ENCODE assay signal across 1 cellular context in the genomic region with DNA sequence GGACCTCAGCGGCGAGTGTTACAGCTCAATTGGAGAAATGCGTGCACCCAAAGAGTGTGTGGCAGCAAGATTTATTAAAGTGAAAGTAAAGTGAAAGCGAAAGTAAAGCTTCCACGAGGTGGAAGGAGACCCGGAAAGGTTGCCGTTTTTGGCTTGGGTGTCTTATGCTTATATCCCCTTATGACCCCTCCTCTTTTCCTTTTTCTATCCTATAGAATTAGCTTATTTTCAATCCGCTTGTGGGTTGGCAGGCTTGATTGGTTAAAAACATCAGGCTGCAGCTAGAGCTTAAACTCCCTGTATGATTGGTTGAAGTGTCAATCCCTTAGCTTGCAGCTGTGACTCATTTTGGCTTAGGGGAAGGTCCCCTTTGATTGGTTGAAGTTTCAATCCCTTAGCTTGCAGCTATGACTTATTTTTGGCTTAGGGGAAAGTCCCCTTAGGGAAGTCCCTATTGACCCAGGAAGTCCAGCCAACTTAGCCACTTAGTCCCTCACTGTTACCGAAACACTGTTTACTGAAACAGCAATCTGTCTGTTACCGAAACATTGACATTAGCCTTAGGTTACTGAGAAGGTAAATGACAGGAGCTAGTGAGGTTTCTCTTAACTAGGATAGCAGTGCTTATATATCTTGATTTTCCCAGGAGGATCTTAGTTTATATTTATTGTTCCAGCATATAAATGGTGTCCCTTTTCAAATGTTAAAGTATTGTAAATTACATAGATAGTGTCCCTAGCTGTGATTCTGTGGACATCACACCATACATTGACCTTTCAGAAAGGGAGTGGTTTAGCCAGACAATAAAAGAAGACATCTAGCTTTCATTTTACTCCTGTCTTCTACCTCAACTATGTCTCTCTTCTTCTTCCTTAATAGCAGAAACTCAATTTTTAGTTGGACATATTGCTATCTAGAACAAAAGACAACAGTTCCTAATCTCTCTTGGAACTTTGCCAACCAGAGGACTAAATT.
A peak's percentile ranks its signal among the peaks of the same experiment; 100 is the strongest.
TF ChIP-seq lines count a peak whose summit lies in the region.

No MANE protein-coding gene starts in this region.

TF ChIP-seq in GM12878, 131 proteins besides CTCF, POLR2A, EP300 and RAD21 (continued from another document):
- TF ChIP-seq, protein P1, sequence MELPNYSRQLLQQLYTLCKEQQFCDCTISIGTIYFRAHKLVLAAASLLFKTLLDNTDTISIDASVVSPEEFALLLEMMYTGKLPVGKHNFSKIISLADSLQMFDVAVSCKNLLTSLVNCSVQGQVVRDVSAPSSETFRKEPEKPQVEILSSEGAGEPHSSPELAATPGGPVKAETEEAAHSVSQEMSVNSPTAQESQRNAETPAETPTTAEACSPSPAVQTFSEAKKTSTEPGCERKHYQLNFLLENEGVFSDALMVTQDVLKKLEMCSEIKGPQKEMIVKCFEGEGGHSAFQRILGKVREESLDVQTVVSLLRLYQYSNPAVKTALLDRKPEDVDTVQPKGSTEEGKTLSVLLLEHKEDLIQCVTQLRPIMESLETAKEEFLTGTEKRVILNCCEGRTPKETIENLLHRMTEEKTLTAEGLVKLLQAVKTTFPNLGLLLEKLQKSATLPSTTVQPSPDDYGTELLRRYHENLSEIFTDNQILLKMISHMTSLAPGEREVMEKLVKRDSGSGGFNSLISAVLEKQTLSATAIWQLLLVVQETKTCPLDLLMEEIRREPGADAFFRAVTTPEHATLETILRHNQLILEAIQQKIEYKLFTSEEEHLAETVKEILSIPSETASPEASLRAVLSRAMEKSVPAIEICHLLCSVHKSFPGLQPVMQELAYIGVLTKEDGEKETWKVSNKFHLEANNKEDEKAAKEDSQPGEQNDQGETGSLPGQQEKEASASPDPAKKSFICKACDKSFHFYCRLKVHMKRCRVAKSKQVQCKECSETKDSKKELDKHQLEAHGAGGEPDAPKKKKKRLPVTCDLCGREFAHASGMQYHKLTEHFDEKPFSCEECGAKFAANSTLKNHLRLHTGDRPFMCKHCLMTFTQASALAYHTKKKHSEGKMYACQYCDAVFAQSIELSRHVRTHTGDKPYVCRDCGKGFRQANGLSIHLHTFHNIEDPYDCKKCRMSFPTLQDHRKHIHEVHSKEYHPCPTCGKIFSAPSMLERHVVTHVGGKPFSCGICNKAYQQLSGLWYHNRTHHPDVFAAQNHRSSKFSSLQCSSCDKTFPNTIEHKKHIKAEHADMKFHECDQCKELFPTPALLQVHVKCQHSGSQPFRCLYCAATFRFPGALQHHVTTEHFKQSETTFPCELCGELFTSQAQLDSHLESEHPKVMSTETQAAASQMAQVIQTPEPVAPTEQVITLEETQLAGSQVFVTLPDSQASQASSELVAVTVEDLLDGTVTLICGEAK (IDR thresholded peaks at IDR 0.05; ENCODE audit: borderline replicate concordance): no peak
- TF ChIP-seq JUND (IDR thresholded peaks at IDR 0.05; ENCODE audit: low read depth, low read length) (no peak), ZNF217 (IDR thresholded peaks at IDR 0.05) (no peak), SMARCA5 (IDR thresholded peaks at IDR 0.05) (no peak), RB1 (IDR thresholded peaks at IDR 0.05; ENCODE audit: borderline replicate concordance) (no peak), RUNX3 (IDR thresholded peaks at IDR 0.05; ENCODE audit: low read length) (peak; percentile 16; the same call in 1 of the 2 replicates), KLF5 (IDR thresholded peaks at IDR 0.05; ENCODE audit: partially characterized antibody) (no peak), ELK1 (IDR thresholded peaks at IDR 0.05; ENCODE audit: low read depth, low read length) (no peak), CREM (IDR thresholded peaks at IDR 0.05; ENCODE audit: low read depth) (no peak), GABPA (IDR thresholded peaks at IDR 0.05; ENCODE audit: low read depth) (no peak), POU2F2 (IDR thresholded peaks at IDR 0.05; ENCODE audit: borderline replicate concordance, low read depth, low read length) (no peak), MEF2B (IDR thresholded peaks at IDR 0.05; ENCODE audit: partially characterized antibody, poor library complexity, severe bottlenecking) (peak; percentile 88), IRF3 (IDR thresholded peaks at IDR 0.05) (no peak), TBL1XR1 (IDR thresholded peaks at IDR 0.05; ENCODE audit: low read depth, low read length) (no peak), JUNB (IDR thresholded peaks at IDR 0.05) (peak; percentile 51), TARDBP (IDR thresholded peaks at IDR 0.05; ENCODE audit: borderline replicate concordance) (no peak), PAX5 (IDR thresholded peaks at IDR 0.05; ENCODE audit: borderline replicate concordance, low read depth, low read length) (no peak)
- TF ChIP-seq, protein P2, sequence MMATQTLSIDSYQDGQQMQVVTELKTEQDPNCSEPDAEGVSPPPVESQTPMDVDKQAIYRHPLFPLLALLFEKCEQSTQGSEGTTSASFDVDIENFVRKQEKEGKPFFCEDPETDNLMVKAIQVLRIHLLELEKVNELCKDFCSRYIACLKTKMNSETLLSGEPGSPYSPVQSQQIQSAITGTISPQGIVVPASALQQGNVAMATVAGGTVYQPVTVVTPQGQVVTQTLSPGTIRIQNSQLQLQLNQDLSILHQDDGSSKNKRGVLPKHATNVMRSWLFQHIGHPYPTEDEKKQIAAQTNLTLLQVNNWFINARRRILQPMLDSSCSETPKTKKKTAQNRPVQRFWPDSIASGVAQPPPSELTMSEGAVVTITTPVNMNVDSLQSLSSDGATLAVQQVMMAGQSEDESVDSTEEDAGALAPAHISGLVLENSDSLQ (IDR thresholded peaks at IDR 0.05): peak; percentile 88
